Comparison of ENCODE assay signal across 8 cellular contexts in the genomic region with DNA sequence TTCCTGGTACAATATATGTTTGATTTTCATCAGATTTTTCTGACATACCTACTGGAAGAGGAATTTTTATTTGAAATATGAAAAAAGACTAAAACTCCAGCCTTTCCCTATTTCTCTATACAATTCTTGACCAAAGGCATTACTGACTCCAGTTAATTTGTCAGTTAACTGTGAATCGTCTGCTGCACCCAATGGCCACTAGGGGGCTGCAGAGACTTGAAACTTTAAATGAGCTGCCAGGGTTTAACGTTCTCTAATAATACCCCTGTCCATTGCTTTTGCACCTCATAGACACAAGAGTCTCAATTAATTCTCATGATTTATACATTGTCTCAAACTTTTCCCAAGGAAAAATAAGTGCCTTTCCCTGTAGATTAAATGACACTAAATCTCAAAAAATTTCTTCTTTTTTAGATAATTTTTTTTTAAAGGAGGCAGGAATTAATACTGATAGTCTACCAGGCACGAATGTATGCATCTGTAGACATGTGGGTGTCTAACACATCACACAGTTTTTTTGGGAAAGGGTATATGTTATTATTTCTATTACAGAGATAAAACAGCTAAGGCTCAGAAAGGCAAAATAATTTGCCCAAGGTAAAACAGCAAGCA. TPM values are rescaled to one million over a fixed set of nuclear protein-coding genes. Genes with fewer than 3 reads are reported as not detected.
A peak's percentile ranks its signal among the peaks of the same experiment; 100 is the strongest.
DNase-seq lines count a peak whose midpoint lies in the region; ATAC-seq, FAIRE-seq and TF ChIP-seq lines count a peak whose summit lies in the region.

No MANE protein-coding gene starts in this region.

- no peaks in the 10 kb centered on the region for H3K36me3 Mint-ChIP-seq in activated naive CD8-positive, alpha-beta T cell treated with anti-CD3 and anti-CD28 coated beads for 36 hours

- TF ChIP-seq POLR2A in heart left ventricle (IDR thresholded peaks at IDR 0.05): no peak

- no peak overlapping the region for H3K4me3 Mint-ChIP-seq in activated naive CD8-positive, alpha-beta T cell treated with anti-CD3 and anti-CD28 coated beads for 36 hours

- H3K27ac Mint-ChIP-seq in activated naive CD8-positive, alpha-beta T cell treated with anti-CD3 and anti-CD28 coated beads for 36 hours: no peak overlapping the region

- FAIRE-seq in RCC 7860 (lab: Jason Lieb, UNC): peak; percentile 62

- peak in 3 of 4 experiments; percentile 3 to 16 (median 5) for DNase-seq in activated CD4-positive, CD25-positive, alpha-beta regulatory T cell (lab: John Stamatoyannopoulos, UW)
- DNase-seq in Kasumi-1 (lab: John Stamatoyannopoulos, UW) (peak; percentile 58 to 73), RCC 7860 (ENCODE audit: low spot score) (peak; percentile 41), heart left ventricle (peak in 4 of 5 donors; percentile 32 to 62 (median 46)), retina (peak; percentile 51)
- DNase-seq in activated naive CD8-positive, alpha-beta T cell treated with anti-CD3 and anti-CD28 coated beads for 36 hours: peak; percentile 21

- WGBS in heart left ventricle, 4 donors: 19 to 27% (median 23%) methylated on average over 3 of the region's 3 CpGs

- H3K9me3 ChIP-seq in heart left ventricle: no peaks in the 10 kb centered on the region

- peaks cover 54% of the 10 kb centered on the region for H3K27me3 Mint-ChIP-seq in activated naive CD8-positive, alpha-beta T cell treated with anti-CD3 and anti-CD28 coated beads for 36 hours

- no peak for ATAC-seq in activated CD4-positive, CD25-positive, alpha-beta regulatory T cell treated with anti-CD3 and anti-CD28 coated beads, Interleukin-2, amount 50 U/mL, for 24 hours
- ATAC-seq in heart left ventricle (no peak), GM21526 (IDR thresholded peaks at IDR 0.05; ENCODE audit: low FRiP score, unreplicated experiment) (no peak)

- H3K4me1 Mint-ChIP-seq in activated naive CD8-positive, alpha-beta T cell treated with anti-CD3 and anti-CD28 coated beads for 36 hours: peaks cover 1% of the 10 kb centered on the region

- H3K4me1 ChIP-seq in heart left ventricle: peaks cover 5 to 30% (median 22%) of the 10 kb centered on the region in 12 donors

- no peaks in the 10 kb centered on the region for H3K9me3 Mint-ChIP-seq in activated naive CD8-positive, alpha-beta T cell treated with anti-CD3 and anti-CD28 coated beads for 36 hours

- peaks cover 0 to 67% (median 24%) of the 10 kb centered on the region in 9 donors for H3K27me3 ChIP-seq in heart left ventricle

- no peaks in the 10 kb centered on the region for H3K36me3 ChIP-seq in heart left ventricle

- H3K27ac ChIP-seq in heart left ventricle: no peak overlapping the region

- peak; percentile 85 to 96 (median 92) for TF ChIP-seq CTCF in heart left ventricle (IDR thresholded peaks at IDR 0.05)

- intact Hi-C loops in heart left ventricle (cut with DNase I): loop anchor here in 9 of 10 donors (1.0 to 10.0 kb wide), 7 partner anchors 103 to 966 kb away; no protein-coding TSS in a partner anchor

- no peak overlapping the region for H3K4me3 ChIP-seq in heart left ventricle

RNA-seq across cellular contexts. Expression of a gene that starts 1.8 kb away (rescaled TPM):
- total RNA-seq in activated naive CD8-positive, alpha-beta T cell treated with anti-CD3 and anti-CD28 coated beads for 36 hours: not detected
- total RNA-seq in heart left ventricle: under 1 TPM in 6 of 9 donors, not detected in 3; 0.05 to 0.50 (median 0.13) TPM
- not detected for polyA plus RNA-seq in heart left ventricle

Comparison
In these comparisons a context has a peak if more than half of its experiments do, and no peak if none do; other contexts are left out.
1. DNase-seq: peak in every context shown above with its lines; median percentile 66 in Kasumi-1; 51 in retina; 46 in heart left ventricle; 41 in RCC 7860; 21 in activated naive CD8-positive, alpha-beta T cell treated with anti-CD3 and anti-CD28 coated beads for 36 hours; 5 in activated CD4-positive, CD25-positive, alpha-beta regulatory T cell.